ENCODE assay signal across 16 cellular contexts in the genomic region with DNA sequence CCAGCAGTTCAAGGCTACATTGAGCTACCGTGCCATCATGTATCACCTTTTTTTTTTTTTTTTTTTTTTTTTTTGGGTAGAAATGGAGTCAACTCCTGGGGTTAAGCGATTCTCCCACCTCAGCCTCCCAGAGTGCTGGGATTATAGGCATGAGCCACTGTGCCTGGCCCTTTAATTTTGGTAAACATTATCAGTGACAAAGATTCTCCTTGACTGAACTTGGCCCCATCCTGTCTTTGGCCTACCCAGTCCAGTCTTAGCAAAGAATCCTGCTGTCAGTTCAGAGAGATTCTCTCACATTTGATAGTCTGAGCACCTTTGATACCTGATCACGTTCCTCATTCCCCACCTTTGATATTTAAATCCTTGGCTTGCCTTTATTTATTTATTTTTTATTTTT. TPM values are rescaled to one million over a fixed set of nuclear protein-coding genes. Genes with fewer than 3 reads are reported as not detected.
A peak's percentile ranks its signal among the peaks of the same experiment; 100 is the strongest.
DNase-seq lines count a peak whose midpoint lies in the region; ATAC-seq, FAIRE-seq and TF ChIP-seq lines count a peak whose summit lies in the region.
"Had no signal": no experiment of that assay in that cellular context is flagged by ENCODE, and none has a peak within 500 bp of the region (broad histone marks: within the 10 kb centered on the region; RNA-seq: fewer than 3 reads in every experiment).

No MANE protein-coding gene starts in this region.

- CTCF ChIA-PET in activated CD8-positive, alpha-beta memory T cell treated with anti-CD3 and anti-CD28 coated beads, Interleukin-2, amount 10 ng/mL, durations not matched to agents 7 days and 5 days (lab: Charles Lee), result interaction anchor here (1.3 kb wide), 1 partner anchor 185 kb away, joined by 6 read pairs; no protein-coding TSS in a partner anchor
- CTCF ChIA-PET in PC-9 (lab: Charles Lee), result interaction anchor here (0.6 kb wide), 1 partner anchor 1869 kb away, joined by 15 read pairs; no protein-coding TSS in a partner anchor
- CTCF ChIA-PET in endothelial cell of umbilical vein (lab: Charles Lee), result interaction anchor here (0.6 to 1.4 kb wide), 6 partner anchors 8 to 338 kb away, joined by 3 to 7 read pairs (median 4); a partner anchor contains a TSS

- no peaks in the 10 kb centered on the region for H3K9me3 Mint-ChIP-seq in activated CD8-positive, alpha-beta memory T cell treated with anti-CD3 and anti-CD28 coated beads, Interleukin-2, amount 10 ng/mL, durations not matched to agents 7 days and 5 days (ENCODE audit: low read depth)
- no peaks in the 10 kb centered on the region for H3K9me3 Mint-ChIP-seq in type B pancreatic cell
- H3K9me3 Mint-ChIP-seq: CD4-positive, CD25-positive, alpha-beta regulatory T cell had no signal

- H3K27ac ChIP-seq in PC-9, result peak overlapping the region; percentile 59
- H3K27ac ChIP-seq in endothelial cell of umbilical vein (ENCODE audit: insufficient read depth, low read depth, low read length), result peak overlapping the region; percentile 97
- H3K27ac ChIP-seq: BLaER1 treated with 17β-estradiol and CSF1 and Interleukin-3, amounts not matched to agents 10 nM and 100 nM had no signal

- peaks cover 32% of the 10 kb centered on the region for H3F3A ChIP-seq in PC-9 (ENCODE audit: insufficient read depth, low read depth)

- no peak for FAIRE-seq in endothelial cell of umbilical vein (lab: Jason Lieb, UNC)
- FAIRE-seq: GM19239, HTR-8/SVneo had no signal

- POLR2A ChIA-PET in PC-9 (lab: Charles Lee; ENCODE audit: unreplicated experiment) (interaction anchor here (0.6 to 1.3 kb wide), 2 partner anchors 72 to 97 kb away, joined by 3 to 17 read pairs; no protein-coding TSS in a partner anchor), endothelial cell of umbilical vein (lab: Charles Lee) (no interaction called here)

- no peak for TF ChIP-seq POLR2A in endothelial cell of umbilical vein (IDR thresholded peaks at IDR 0.05; ENCODE audit: low read depth, low read length)

- no peak for ATAC-seq in activated CD8-positive, alpha-beta memory T cell treated with anti-CD3 and anti-CD28 coated beads, Interleukin-2, amount 10 ng/mL, durations not matched to agents 7 days and 5 days

- no peak overlapping the region for H3K4me3 Mint-ChIP-seq in activated CD8-positive, alpha-beta memory T cell treated with anti-CD3 and anti-CD28 coated beads, Interleukin-2, amount 10 ng/mL, durations not matched to agents 7 days and 5 days
- H3K4me3 Mint-ChIP-seq in type B pancreatic cell, result no peak overlapping the region
- H3K4me3 Mint-ChIP-seq: CD4-positive, CD25-positive, alpha-beta regulatory T cell; H9 had no signal

- H3K36me3 ChIP-seq in PC-9 (ENCODE audit: low read depth) (peaks cover 7% of the 10 kb centered on the region; the same call in 1 of the 2 replicates), endothelial cell of umbilical vein (ENCODE audit: control insufficient read depth in 2 of 2, extremely low read depth in 1 of 2, insufficient read depth in 2 of 2, low read length in 2 of 2) (peaks cover 0 to 4% of the 10 kb centered on the region in 2 experiments)

- intact Hi-C loops in PC-9 (cut with micrococcal nuclease; ENCODE audit: unreplicated experiment), result loop anchor here (1.0 to 5.0 kb wide), 4 partner anchors 25 to 185 kb away; no protein-coding TSS in a partner anchor
- intact Hi-C loops in endothelial cell of umbilical vein (cut with micrococcal nuclease), result loop anchor here (1.0 to 2.0 kb wide), 4 partner anchors 12 to 185 kb away; a partner anchor contains a TSS
- intact Hi-C loops in posterior cingulate gyrus (cut with DNase I), result no loop called here

- H3K79me2 ChIP-seq in PC-9 (ENCODE audit: low read depth) (no peaks in the 10 kb centered on the region), endothelial cell of umbilical vein (ENCODE audit: control insufficient read depth, insufficient read depth, low read length) (no peaks in the 10 kb centered on the region)

- no peak for DNase-seq in activated CD8-positive, alpha-beta memory T cell treated with anti-CD3 and anti-CD28 coated beads, Interleukin-2, amount 10 ng/mL, durations not matched to agents 7 days and 5 days
- no peak for DNase-seq in activated CD8-positive, alpha-beta memory T cell treated with anti-CD3 and anti-CD28 coated beads for 24 hours
- no peak for DNase-seq in PC-9
- DNase-seq in endothelial cell of umbilical vein (ENCODE audit: low read depth, low spot score), result no peak
- DNase-seq in type B pancreatic cell (ENCODE audit: extremely low spot score, unreplicated experiment), result no peak
- no peak for DNase-seq in activated CD4-positive, alpha-beta T cell treated with anti-CD3 and anti-CD28 coated beads for 1 hour
- no peak for DNase-seq in posterior cingulate gyrus
- DNase-seq: 8988T; CD4-positive, CD25-positive, alpha-beta regulatory T cell; DMS53; GF-D8; GOT3; H9 had no signal

- TF ChIP-seq CTCF in PC-9 (conservative IDR thresholded peaks at IDR 0.05), result no peak
- no peak for TF ChIP-seq CTCF in endothelial cell of umbilical vein (IDR thresholded peaks at IDR 0.05; ENCODE audit: extremely low read depth in 1 of 2, insufficient read depth in 1 of 2, low read depth in 1 of 2, low read length in 2 of 2)
- TF ChIP-seq CTCF in type B pancreatic cell (conservative IDR thresholded peaks at IDR 0.05), result no peak

- H3K4me2 ChIP-seq in PC-9 (peak overlapping the region; percentile 39), endothelial cell of umbilical vein (ENCODE audit: insufficient read depth, low read length) (no peak overlapping the region)
- H3K4me2 ChIP-seq: BLaER1 treated with 17β-estradiol and CSF1 and Interleukin-3, amounts not matched to agents 10 nM and 100 nM had no signal

- H3K4me3 ChIP-seq in PC-9 (no peak overlapping the region), endothelial cell of umbilical vein (replicated peaks in 1 of 3; ENCODE audit: insufficient read depth in 1 of 3, low read depth in 1 of 3, low read length in 3 of 3) (no peak overlapping the region)
- H3K4me3 ChIP-seq: BLaER1 treated with 17β-estradiol and CSF1 and Interleukin-3, amounts not matched to agents 10 nM and 100 nM had no signal

- H3K9me2 ChIP-seq in PC-9 (ENCODE audit: insufficient read depth), result no peaks in the 10 kb centered on the region

- peak overlapping the region; percentile 52 for H3K27ac Mint-ChIP-seq in activated CD8-positive, alpha-beta memory T cell treated with anti-CD3 and anti-CD28 coated beads, Interleukin-2, amount 10 ng/mL, durations not matched to agents 7 days and 5 days
- peak overlapping the region; percentile 34 for H3K27ac Mint-ChIP-seq in type B pancreatic cell
- H3K27ac Mint-ChIP-seq: CD4-positive, CD25-positive, alpha-beta regulatory T cell had no signal

- H3K27me3 Mint-ChIP-seq in activated CD8-positive, alpha-beta memory T cell treated with anti-CD3 and anti-CD28 coated beads, Interleukin-2, amount 10 ng/mL, durations not matched to agents 7 days and 5 days, result no peaks in the 10 kb centered on the region
- no peaks in the 10 kb centered on the region for H3K27me3 Mint-ChIP-seq in type B pancreatic cell
- H3K27me3 Mint-ChIP-seq: CD4-positive, CD25-positive, alpha-beta regulatory T cell had no signal

- H3K27me3 ChIP-seq in PC-9 (ENCODE audit: insufficient read depth, low read depth) (no peaks in the 10 kb centered on the region), endothelial cell of umbilical vein (ENCODE audit: control insufficient read depth in 2 of 2, insufficient read depth in 2 of 2, low read length in 2 of 2) (no peaks in the 10 kb centered on the region)
- H3K27me3 ChIP-seq: BLaER1 treated with 17β-estradiol and CSF1 and Interleukin-3, amounts not matched to agents 10 nM and 100 nM had no signal

- H2AFZ ChIP-seq in PC-9, result no peak overlapping the region
- no peak overlapping the region for H2AFZ ChIP-seq in endothelial cell of umbilical vein (ENCODE audit: low read depth, low read length)

- dilution Hi-C loops in endothelial cell of umbilical vein (cut with MboI; ENCODE audit: extremely low pct_ligation_motif_present, low sequenced_read_pairs), result loop anchor here (10.0 kb wide), 1 partner anchor 69 kb away; no protein-coding TSS in a partner anchor

- H3K4me1 Mint-ChIP-seq in activated CD8-positive, alpha-beta memory T cell treated with anti-CD3 and anti-CD28 coated beads, Interleukin-2, amount 10 ng/mL, durations not matched to agents 7 days and 5 days, result peaks cover 59% of the 10 kb centered on the region
- no peaks in the 10 kb centered on the region for H3K4me1 Mint-ChIP-seq in type B pancreatic cell (ENCODE audit: unreplicated experiment)
- H3K4me1 Mint-ChIP-seq: H9 had no signal

- H3K36me3 Mint-ChIP-seq in activated CD8-positive, alpha-beta memory T cell treated with anti-CD3 and anti-CD28 coated beads, Interleukin-2, amount 10 ng/mL, durations not matched to agents 7 days and 5 days, result peaks cover 45% of the 10 kb centered on the region
- H3K36me3 Mint-ChIP-seq in type B pancreatic cell, result peaks cover 11% of the 10 kb centered on the region

- H3K9me1 ChIP-seq in endothelial cell of umbilical vein (replicated peaks; ENCODE audit: control insufficient read depth, extremely low read depth, insufficient read depth, low read length), result no peaks in the 10 kb centered on the region

- H3K9me3 ChIP-seq in PC-9 (ENCODE audit: insufficient read depth, low read depth) (no peaks in the 10 kb centered on the region), endothelial cell of umbilical vein (replicated peaks; ENCODE audit: control insufficient read depth, insufficient read depth, low read length) (no peaks in the 10 kb centered on the region)
- H3K9me3 ChIP-seq: BLaER1 treated with 17β-estradiol and CSF1 and Interleukin-3, amounts not matched to agents 10 nM and 100 nM had no signal

- BruUV-seq in PC-9 (replicated peaks; lab: Mats Ljungman, UMichigan) (no TSS peak), endothelial cell of umbilical vein (replicated peaks; lab: Mats Ljungman, UMichigan) (no TSS peak)

- H3K4me1 ChIP-seq in PC-9 (replicated peaks; ENCODE audit: insufficient read depth) (peaks cover 26% of the 10 kb centered on the region), endothelial cell of umbilical vein (ENCODE audit: control insufficient read depth, extremely low read depth, insufficient read depth, low read length) (peaks cover 18% of the 10 kb centered on the region)

- no peak overlapping the region for H3K9ac ChIP-seq in endothelial cell of umbilical vein (replicated peaks; ENCODE audit: extremely low read depth, insufficient read depth, low read length)
- H3K9ac ChIP-seq: BLaER1 treated with 17β-estradiol and CSF1 and Interleukin-3, amounts not matched to agents 10 nM and 100 nM had no signal

- no peaks in the 10 kb centered on the region for H4K20me1 ChIP-seq in PC-9 (ENCODE audit: insufficient read depth)
- H4K20me1 ChIP-seq in endothelial cell of umbilical vein (replicated peaks; ENCODE audit: control insufficient read depth, extremely low read depth, insufficient read depth, low read length), result no peaks in the 10 kb centered on the region
- H4K20me1 ChIP-seq: BLaER1 treated with 17β-estradiol and CSF1 and Interleukin-3, amounts not matched to agents 10 nM and 100 nM had no signal

RNA-seq across cellular contexts. Expression of a gene that starts 11.5 kb away (rescaled TPM):
- total RNA-seq in activated CD8-positive, alpha-beta memory T cell treated with anti-CD3 and anti-CD28 coated beads, Interleukin-2, amount 10 ng/mL, durations not matched to agents 7 days and 5 days, result 10 to 100 TPM; 61.3 to 65.0 TPM
- 45.7 and 63.4 TPM in 2 replicates for total RNA-seq in PC-9 (2021)
- 38.9 and 50.5 TPM in 2 replicates for total RNA-seq in endothelial cell of umbilical vein
- polyA plus RNA-seq in endothelial cell of umbilical vein, result 20.8 and 24.8 TPM in 2 replicates
- polyA plus RNA-seq in endothelial cell of umbilical vein (2011; cell fraction: cytosol; rRNA removed), result 37.0 and 37.8 TPM in 2 replicates
- polyA plus RNA-seq in endothelial cell of umbilical vein (2011; cell fraction: nucleus; rRNA removed), result 20.4 and 24.2 TPM in 2 replicates
- 40.4 and 61.6 TPM in 2 replicates for polyA plus RNA-seq in endothelial cell of umbilical vein (2012)
- polyA minus RNA-seq in endothelial cell of umbilical vein, result 15.1 and 21.8 TPM in 2 replicates
- 16.6 TPM for polyA minus RNA-seq in endothelial cell of umbilical vein (2011; cell fraction: cytosol; rRNA and poly(A)+ RNA removed)
- 17.1 and 18.7 TPM in 2 replicates for polyA minus RNA-seq in endothelial cell of umbilical vein (2011; cell fraction: nucleus; rRNA and poly(A)+ RNA removed)
- 32.0 and 36.8 TPM in 2 replicates for total RNA-seq in type B pancreatic cell (ENCODE audit: low replicate concordance)

RNA-seq across cellular contexts. Expression of a gene that starts 12.0 kb away (rescaled TPM):
- total RNA-seq in activated CD8-positive, alpha-beta memory T cell treated with anti-CD3 and anti-CD28 coated beads, Interleukin-2, amount 10 ng/mL, durations not matched to agents 7 days and 5 days, result under 1 TPM; 0.28 to 0.35 TPM
- total RNA-seq in PC-9 (2021) (0.28 and 0.55 TPM in 2 replicates), endothelial cell of umbilical vein (not detected in 2 replicates), type B pancreatic cell (ENCODE audit: low replicate concordance) (0.17 and 0.34 TPM in 2 replicates)
- polyA plus RNA-seq in endothelial cell of umbilical vein, result 0.02 and 0.10 TPM in 2 replicates
- polyA plus RNA-seq in endothelial cell of umbilical vein (2011; cell fraction: cytosol; rRNA removed), result 0.01 and 0.03 TPM in 2 replicates
- polyA plus RNA-seq in endothelial cell of umbilical vein (2011; cell fraction: nucleus; rRNA removed), result 0.07 and 0.17 TPM in 2 replicates
- 0.11 TPM in 1 of 2 replicates, not detected in the other for polyA plus RNA-seq in endothelial cell of umbilical vein (2012)
- polyA minus RNA-seq in endothelial cell of umbilical vein, result 0.19 TPM in 1 of 2 replicates, not detected in the other
- polyA minus RNA-seq in endothelial cell of umbilical vein (2011; cell fraction: cytosol; rRNA and poly(A)+ RNA removed), result not detected
- polyA minus RNA-seq in endothelial cell of umbilical vein (2011; cell fraction: nucleus; rRNA and poly(A)+ RNA removed), result 0.29 TPM in 1 of 2 replicates, not detected in the other

RNA-seq across cellular contexts. Expression of a gene that starts 51.8 kb away (rescaled TPM):
- total RNA-seq in activated CD8-positive, alpha-beta memory T cell treated with anti-CD3 and anti-CD28 coated beads, Interleukin-2, amount 10 ng/mL, durations not matched to agents 7 days and 5 days, result under 1 TPM; 0.03 to 0.07 TPM
- total RNA-seq in PC-9 (2021) (0.04 and 0.05 TPM in 2 replicates), endothelial cell of umbilical vein (not detected in 2 replicates), type B pancreatic cell (ENCODE audit: low replicate concordance) (1.1 and 3.6 TPM in 2 replicates)
- 0.01 and 0.02 TPM in 2 replicates for polyA plus RNA-seq in endothelial cell of umbilical vein
- polyA plus RNA-seq in endothelial cell of umbilical vein (2011; cell fraction: cytosol; rRNA removed), result 0.01 and 0.03 TPM in 2 replicates
- polyA plus RNA-seq in endothelial cell of umbilical vein (2011; cell fraction: nucleus; rRNA removed), result 0.01 and 0.03 TPM in 2 replicates
- 0.03 and 0.05 TPM in 2 replicates for polyA plus RNA-seq in endothelial cell of umbilical vein (2012)
- polyA minus RNA-seq in endothelial cell of umbilical vein, result 0.10 and 0.11 TPM in 2 replicates
- polyA minus RNA-seq in endothelial cell of umbilical vein (2011; cell fraction: cytosol; rRNA and poly(A)+ RNA removed), result not detected
- polyA minus RNA-seq in endothelial cell of umbilical vein (2011; cell fraction: nucleus; rRNA and poly(A)+ RNA removed), result not detected in 2 replicates
- total RNA-seq: CD4-positive, CD25-positive, alpha-beta regulatory T cell had no signal
- polyA plus RNA-seq: CD4-positive, CD25-positive, alpha-beta regulatory T cell had no signal
